ENCODE assay signal across 9 cellular contexts in the genomic region with DNA sequence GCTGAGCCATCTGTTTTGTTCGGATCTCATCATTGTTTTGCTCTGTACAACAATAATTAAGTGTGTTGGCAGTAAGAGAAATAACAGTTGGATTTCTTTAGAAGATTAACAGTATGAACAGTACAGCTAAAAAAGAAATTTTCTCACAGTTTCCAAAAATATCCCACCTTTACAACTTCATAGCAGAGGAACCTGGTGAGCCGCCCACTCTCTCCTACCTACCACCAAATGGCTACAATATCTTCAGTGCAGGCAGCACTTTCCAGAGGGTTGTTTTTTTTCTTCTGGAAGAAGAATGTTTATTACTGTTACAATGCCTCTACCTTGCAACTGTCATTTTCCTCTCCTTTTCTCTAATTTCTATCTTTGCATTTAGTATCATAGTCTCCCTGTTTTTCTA.
"Had no signal": no experiment of that assay in that cellular context is flagged by ENCODE, and none has a peak within 500 bp of the region (broad histone marks: within the 10 kb centered on the region; RNA-seq: fewer than 3 reads in every experiment).

No MANE protein-coding gene starts in this region.

- H3K4me3 ChIP-seq: GM23248, HAP-1 had no signal

- H3K9me3 Mint-ChIP-seq: IgD-negative memory B cell had no signal

- H3K36me3 Mint-ChIP-seq: IgD-negative memory B cell had no signal

- H3K27me3 Mint-ChIP-seq: IgD-negative memory B cell had no signal

- H3K27ac Mint-ChIP-seq: HFFc6, IgD-negative memory B cell had no signal

- H3K36me3 ChIP-seq: HAP-1 had no signal

- H3K4me3 Mint-ChIP-seq: HFFc6, IgD-negative memory B cell had no signal

- H3K9me3 ChIP-seq: HAP-1 had no signal

- H3K4me1 Mint-ChIP-seq: IgD-negative memory B cell had no signal

- DNase-seq: GM23248, GOT3, H7, HFFc6 had no signal

- H3K4me1 ChIP-seq: HAP-1 had no signal

- H3K27ac ChIP-seq: GM23248, HL-60 had no signal

- ATAC-seq: HCT116, HepG2 had no signal
